ENCODE assay signal across 1 cellular context in genomic region chr22:23193882-23194281, GRCh38.
TF ChIP-seq lines count a peak whose summit lies in the region.

No MANE protein-coding gene starts in this region.

TF ChIP-seq in H1, 55 proteins besides CTCF, POLR2A, EP300 and RAD21:
- TF ChIP-seq SRF (IDR thresholded peaks at IDR 0.05; ENCODE audit: low read depth, low read length) = no peak
- no peak for TF ChIP-seq RBBP5 (IDR thresholded peaks at IDR 0.05; ENCODE audit: borderline replicate concordance, low read depth, low read length)
- TF ChIP-seq BCL11A (IDR thresholded peaks at IDR 0.05; ENCODE audit: low read depth in 2 of 2, low read length in 2 of 2) = no peak
- TF ChIP-seq CTBP2 (IDR thresholded peaks at IDR 0.05; ENCODE audit: borderline replicate concordance, insufficient read depth, insufficient read length, low read length) = no peak
- no peak for TF ChIP-seq TBP (IDR thresholded peaks at IDR 0.05; ENCODE audit: low read depth, low read length)
- TF ChIP-seq SIRT6 (IDR thresholded peaks at IDR 0.05; ENCODE audit: low read length) = no peak
- TF ChIP-seq POU5F1 (IDR thresholded peaks at IDR 0.05; ENCODE audit: low read depth, low read length) = no peak
- TF ChIP-seq, protein P1, sequence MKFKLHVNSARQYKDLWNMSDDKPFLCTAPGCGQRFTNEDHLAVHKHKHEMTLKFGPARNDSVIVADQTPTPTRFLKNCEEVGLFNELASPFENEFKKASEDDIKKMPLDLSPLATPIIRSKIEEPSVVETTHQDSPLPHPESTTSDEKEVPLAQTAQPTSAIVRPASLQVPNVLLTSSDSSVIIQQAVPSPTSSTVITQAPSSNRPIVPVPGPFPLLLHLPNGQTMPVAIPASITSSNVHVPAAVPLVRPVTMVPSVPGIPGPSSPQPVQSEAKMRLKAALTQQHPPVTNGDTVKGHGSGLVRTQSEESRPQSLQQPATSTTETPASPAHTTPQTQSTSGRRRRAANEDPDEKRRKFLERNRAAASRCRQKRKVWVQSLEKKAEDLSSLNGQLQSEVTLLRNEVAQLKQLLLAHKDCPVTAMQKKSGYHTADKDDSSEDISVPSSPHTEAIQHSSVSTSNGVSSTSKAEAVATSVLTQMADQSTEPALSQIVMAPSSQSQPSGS (IDR thresholded peaks at IDR 0.05; ENCODE audit: low read length) = no peak
